ENCODE assay signal across 13 cellular contexts in the genomic region with DNA sequence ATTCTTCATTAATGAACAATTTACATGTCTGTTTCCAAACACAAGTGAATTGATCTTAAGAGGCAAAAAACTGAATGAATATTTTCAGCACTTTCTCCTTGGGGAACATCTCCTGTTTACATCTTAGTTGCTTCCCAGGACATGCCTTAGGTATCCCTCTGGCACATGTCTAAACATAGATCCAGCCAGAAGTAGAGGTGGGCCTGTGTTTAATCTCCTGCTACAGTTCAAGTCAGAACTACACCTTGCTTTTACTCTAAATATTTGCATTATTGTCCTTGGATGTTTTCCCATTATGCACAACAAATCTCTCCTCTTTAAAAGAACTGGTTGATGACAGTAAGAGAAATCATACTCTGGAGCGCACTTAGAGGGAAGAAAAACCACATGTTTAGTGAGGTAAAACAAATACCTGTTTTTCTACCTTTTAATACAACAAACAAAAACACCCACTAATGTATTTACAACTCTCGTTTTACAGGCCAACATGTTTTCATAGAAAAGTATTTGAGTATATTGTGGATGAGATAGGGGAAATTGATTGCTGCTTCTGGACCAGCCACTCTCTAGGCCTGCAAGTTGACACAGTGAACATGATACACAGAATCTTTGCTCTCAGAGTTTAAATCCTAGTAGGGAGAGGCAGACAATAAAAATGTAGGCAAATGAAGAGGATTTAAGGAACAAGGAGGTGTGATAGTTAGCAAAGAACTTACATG. TPM values are rescaled to one million over a fixed set of nuclear protein-coding genes. Genes with fewer than 3 reads are reported as not detected.
DNase-seq lines count a peak whose midpoint lies in the region; ATAC-seq and TF ChIP-seq lines count a peak whose summit lies in the region.
"Had no signal": no experiment of that assay in that cellular context is flagged by ENCODE, and none has a peak within 500 bp of the region (broad histone marks: within the 10 kb centered on the region; RNA-seq: fewer than 3 reads in every experiment).

No MANE protein-coding gene starts in this region.

- H3K79me1 ChIP-seq in IMR-90 (ENCODE audit: low read depth in 1 of 2, low read length in 2 of 2), result peaks cover 7 to 23% of the 10 kb centered on the region in 2 experiments; a peak in 3 of 4 replicates

- H3K4me1 Mint-ChIP-seq in CD4-positive, alpha-beta T cell (ENCODE audit: low read depth), result peaks cover 87% of the 10 kb centered on the region
- H3K4me1 Mint-ChIP-seq in natural killer cell, result peaks cover 76 to 80% of the 10 kb centered on the region in 2 donors

- H3K36me3 ChIP-seq in IMR-90 (ENCODE audit: control insufficient read depth, insufficient read depth, low read length) (peaks cover 3% of the 10 kb centered on the region), mammary epithelial cell (ENCODE audit: insufficient read depth, low read length) (no peaks in the 10 kb centered on the region), BE2C (no peaks in the 10 kb centered on the region)

- POLR2A ChIA-PET in CD4-positive, alpha-beta T cell (lab: Charles Lee), result interaction anchor here (0.7 kb wide), 1 partner anchor 26 kb away, joined by 3 read pairs; no protein-coding TSS in a partner anchor
- POLR2A ChIA-PET in IMR-90 (lab: Charles Lee; ENCODE audit: unreplicated experiment), result no interaction called here

- H3K4ac ChIP-seq in IMR-90 (ENCODE audit: low read depth, low read length), result no peak overlapping the region

- BruUV-seq in IMR-90 (replicated peaks; lab: Mats Ljungman, UMichigan), result no TSS peak
- BruUV-seq in mammary epithelial cell (replicated peaks; lab: Mats Ljungman, UMichigan), result no TSS peak

- H3K4me2 ChIP-seq in IMR-90 (ENCODE audit: low read depth, low read length) (no peak overlapping the region), mammary epithelial cell (ENCODE audit: insufficient read depth, low read depth, low read length) (peak overlapping the region; percentile 21)

- no peaks in the 10 kb centered on the region for H3K27me3 Mint-ChIP-seq in CD4-positive, alpha-beta T cell
- no peaks in the 10 kb centered on the region for H3K27me3 Mint-ChIP-seq in natural killer cell (ENCODE audit: low read depth in 2 of 2)

- H4K20me1 ChIP-seq in IMR-90 (ENCODE audit: insufficient read depth, low read length) (no peaks in the 10 kb centered on the region), mammary epithelial cell (ENCODE audit: insufficient read depth, low read length) (no peaks in the 10 kb centered on the region)

- 0 out of 3 replicates have a peak overlapping the region, but pooled peaks have one; percentile 41 for H2BK15ac ChIP-seq in IMR-90 (ENCODE audit: low read depth, low read length)

- H3K4me3 Mint-ChIP-seq in CD4-positive, alpha-beta T cell, result no peak overlapping the region
- no peak overlapping the region for H3K4me3 Mint-ChIP-seq in natural killer cell

- H4K91ac ChIP-seq in IMR-90 (ENCODE audit: insufficient read depth, low read depth, low read length), result no peak overlapping the region

- H2BK20ac ChIP-seq in IMR-90 (ENCODE audit: low read depth, low read length), result no peak overlapping the region

- H3K4me1 ChIP-seq in IMR-90 (ENCODE audit: control insufficient read depth, insufficient read depth, low read length) (peaks cover 5% of the 10 kb centered on the region), mammary epithelial cell (ENCODE audit: insufficient read depth, low read length) (peaks cover 12% of the 10 kb centered on the region), BE2C (no peaks in the 10 kb centered on the region)

- no peaks in the 10 kb centered on the region for H3K9me3 Mint-ChIP-seq in CD4-positive, alpha-beta T cell
- no peaks in the 10 kb centered on the region for H3K9me3 Mint-ChIP-seq in natural killer cell

- peaks cover 57% of the 10 kb centered on the region for H3K36me3 Mint-ChIP-seq in CD4-positive, alpha-beta T cell (ENCODE audit: low read depth)
- peaks cover 7% of the 10 kb centered on the region for H3K36me3 Mint-ChIP-seq in natural killer cell

- peak overlapping the region; percentile 44 for H3K18ac ChIP-seq in IMR-90 (ENCODE audit: low read depth, low read length)

- H3K9ac ChIP-seq in IMR-90 (ENCODE audit: low read depth, low read length), result no peak overlapping the region
- H3K9ac ChIP-seq in mammary epithelial cell (ENCODE audit: insufficient read depth, low read length), result no peak overlapping the region

- H3K4me3 ChIP-seq in IMR-90 (ENCODE audit: insufficient read depth, low read depth, low read length) (no peak overlapping the region), mammary epithelial cell (replicated peaks in 1 of 3; ENCODE audit: insufficient read depth in 1 of 3, low read depth in 2 of 3, low read length in 3 of 3) (no peak overlapping the region), BE2C (ENCODE audit: low read depth, low read length) (no peak overlapping the region)
- H3K4me3 ChIP-seq: dorsolateral prefrontal cortex, SK-N-MC had no signal

- TF ChIP-seq POLR2A in IMR-90 (IDR thresholded peaks at IDR 0.05; ENCODE audit: low read depth, low read length), result no peak

- H2AK5ac ChIP-seq in IMR-90 (ENCODE audit: low read depth, low read length), result no peak overlapping the region; the same call in 1 of the 2 replicates

- no peak overlapping the region for H3K27ac ChIP-seq in CD4-positive, alpha-beta T cell (ENCODE audit: low read depth, low read length)
- H3K27ac ChIP-seq in IMR-90 (ENCODE audit: insufficient read depth, low read length), result no peak overlapping the region
- no peak overlapping the region for H3K27ac ChIP-seq in mammary epithelial cell (ENCODE audit: insufficient read depth, low read depth, low read length)
- H3K27ac ChIP-seq: dorsolateral prefrontal cortex, SK-N-MC had no signal

- H2BK120ac ChIP-seq in IMR-90 (ENCODE audit: low read depth, low read length), result no peak overlapping the region; the same call in 1 of the 2 replicates

- H3K56ac ChIP-seq in IMR-90 (ENCODE audit: extremely low read depth, insufficient read depth, low read length), result no peak overlapping the region

- H2BK5ac ChIP-seq in IMR-90 (ENCODE audit: low read depth, low read length, poor library complexity, severe bottlenecking), result no peak overlapping the region

- in situ Hi-C loops in IMR-90 (cut with MboI; ENCODE audit: low sequenced_read_pairs) (no loop called here), mammary epithelial cell (cut with MboI; ENCODE audit: low sequenced_read_pairs in 2 of 2) (no loop called here)

- dilution Hi-C loops in IMR-90 (cut with HindIII; ENCODE audit: low sequenced_read_pairs, unreplicated experiment) (no loop called here), mammary epithelial cell (cut with HindIII; ENCODE audit: low sequenced_read_pairs) (no loop called here)

- peak overlapping the region; percentile 55 for H4K5ac ChIP-seq in IMR-90 (ENCODE audit: low read depth, low read length)

- H2AFZ ChIP-seq in IMR-90 (replicated peaks; ENCODE audit: low read length, poor library complexity) (no peak overlapping the region), mammary epithelial cell (ENCODE audit: low read depth, low read length) (peak overlapping the region; percentile 15)

- H3K27me3 ChIP-seq in CD4-positive, alpha-beta T cell (ENCODE audit: control insufficient read depth, insufficient read depth, low read length), result no peaks in the 10 kb centered on the region
- H3K27me3 ChIP-seq in IMR-90 (ENCODE audit: control insufficient read depth, insufficient read depth, low read length) (no peaks in the 10 kb centered on the region), mammary epithelial cell (ENCODE audit: insufficient read depth, low read length) (no peaks in the 10 kb centered on the region), BE2C (no peaks in the 10 kb centered on the region)
- H3K27me3 ChIP-seq: dorsolateral prefrontal cortex had no signal

- H3K14ac ChIP-seq in IMR-90 (replicated peaks; ENCODE audit: low read depth, low read length), result no peak overlapping the region; the same call in 1 of the 2 replicates

- ATAC-seq in CD4-positive, alpha-beta T cell (ENCODE audit: poor library complexity), result no peak
- ATAC-seq in IMR-90 (ENCODE audit: low read depth) (no peak; the same call in 1 of the 2 replicates), natural killer cell (no peak)

- H3K27ac Mint-ChIP-seq in CD4-positive, alpha-beta T cell, result peak overlapping the region; percentile 80
- H3K27ac Mint-ChIP-seq in natural killer cell, result peak overlapping the region; percentile 29 to 56

- no peak for DNase-seq in CD4-positive, alpha-beta T cell
- DNase-seq in IMR-90, result no peak
- peak; percentile 57 for DNase-seq in mammary epithelial cell
- DNase-seq in natural killer cell, result no peak
- no peak for DNase-seq in DMS53 (lab: John Stamatoyannopoulos, UW)
- no peak for DNase-seq in BE2C
- DNase-seq in NCI-H1436 (lab: John Stamatoyannopoulos, UW), result no peak
- no peak for DNase-seq in NCI-H187 treated with DMSO at 0.1 percent for 48 hours (lab: John Stamatoyannopoulos, UW)
- DNase-seq: amniotic stem cell; dorsolateral prefrontal cortex; foreskin fibroblast; stimulated activated CD4-positive, alpha-beta T cell treated with anti-CD3 and anti-CD28 coated beads, Interleukin-4, amount 100 ng/mL, for 24 hours had no signal

- intact Hi-C loops in CD4-positive, alpha-beta T cell (cut with DNase I, micrococcal nuclease), result loop anchor here in 1 of 2 experiments (5.0 kb wide), 1 partner anchor 41 kb away; no protein-coding TSS in a partner anchor
- intact Hi-C loops in IMR-90 (cut with micrococcal nuclease), result no loop called here
- intact Hi-C loops in mammary epithelial cell (cut with micrococcal nuclease), result loop anchor here (2.0 kb wide), 1 partner anchor 27 kb away; no protein-coding TSS in a partner anchor
- intact Hi-C loops in natural killer cell (cut with micrococcal nuclease), result no loop called here

- TF ChIP-seq CTCF in CD4-positive, alpha-beta T cell (IDR thresholded peaks at IDR 0.05), result no peak
- TF ChIP-seq CTCF in IMR-90 (conservative IDR thresholded peaks at IDR 0.05; ENCODE audit: low read depth, low read length) (no peak), mammary epithelial cell (conservative IDR thresholded peaks at IDR 0.05 in 1 of 2, IDR thresholded peaks at IDR 0.05 in 1 of 2; ENCODE audit: extremely low read depth in 1 of 2, insufficient read depth in 1 of 2, low read depth in 1 of 2, low read length in 2 of 2) (no peak), natural killer cell (IDR thresholded peaks at IDR 0.05) (no peak), BE2C (IDR thresholded peaks at IDR 0.05; ENCODE audit: low read depth, low read length) (no peak)

- CTCF ChIA-PET in CD4-positive, alpha-beta T cell (lab: Charles Lee), result no interaction called here
- CTCF ChIA-PET in IMR-90 (lab: Yijun Ruan, JAX) (no interaction called here), mammary epithelial cell (lab: Charles Lee; ENCODE audit: low non-redundant PET) (no interaction called here)

- WGBS in IMR-90 (ENCODE audit: extremely low coverage in 2 of 2, insufficient read length in 1 of 2), 2 experiments, result no CpG with 5 or more reads among the region's 2 CpGs
- 30% methylated on average over 2 of the region's 2 CpGs for WGBS in mammary epithelial cell (ENCODE audit: low coverage, missing lambda C conversion rate)

- H3K79me2 ChIP-seq in mammary epithelial cell (ENCODE audit: insufficient read depth, low read length), result peaks cover 21% of the 10 kb centered on the region

- H3K9me1 ChIP-seq in IMR-90 (ENCODE audit: insufficient read depth, low read length), result no peaks in the 10 kb centered on the region; the same call in 1 of the 2 replicates

- H3K23ac ChIP-seq in IMR-90 (ENCODE audit: low read depth, low read length), result no peak overlapping the region

- H4K8ac ChIP-seq in IMR-90 (ENCODE audit: low read depth in 2 of 2, low read length in 2 of 2), result no peak overlapping the region

- H3K9me3 ChIP-seq in CD4-positive, alpha-beta T cell (ENCODE audit: control insufficient read depth, low read length), result no peaks in the 10 kb centered on the region
- H3K9me3 ChIP-seq in IMR-90 (ENCODE audit: control insufficient read depth, insufficient read depth, low read length), result no peaks in the 10 kb centered on the region
- H3K9me3 ChIP-seq in mammary epithelial cell (replicated peaks; ENCODE audit: insufficient read depth, low read length), result no peaks in the 10 kb centered on the region
- no peaks in the 10 kb centered on the region for H3K9me3 ChIP-seq in BE2C

- no peak overlapping the region for H2AK9ac ChIP-seq in IMR-90 (replicated peaks; ENCODE audit: low read depth, low read length, poor library complexity)

- no peak for TF ChIP-seq RAD21 in IMR-90 (IDR thresholded peaks at IDR 0.05; ENCODE audit: low read length)

RNA-seq across cellular contexts. Expression of a gene that starts 32.2 kb away (rescaled TPM):
- total RNA-seq in CD4-positive, alpha-beta T cell, result 100 to 1,000 TPM; 106 to 114 TPM
- total RNA-seq in IMR-90 (2012; rRNA removed) (29.9 and 42.5 TPM in 2 replicates), mammary epithelial cell (10 to 100 TPM; 11.3 to 15.9 TPM), natural killer cell (10 to 100 TPM; 47.6 to 87.5 (median 76.3) TPM)
- polyA plus RNA-seq in IMR-90 (2012; rRNA removed) (16.2 and 20.3 TPM in 2 replicates), mammary epithelial cell (15.4 TPM)
- polyA plus RNA-seq in IMR-90 (2012; cell fraction: cytosol; rRNA removed), result 2.1 and 6.1 TPM in 2 replicates
- polyA plus RNA-seq in IMR-90 (2012; cell fraction: nucleus; rRNA removed; ENCODE audit: low replicate concordance), result 1.7 and 6.6 TPM in 2 replicates
- 7.1 TPM for polyA minus RNA-seq in mammary epithelial cell
- polyA plus RNA-seq in BE2C (2012; ENCODE audit: insufficient read depth, insufficient read length, low read depth), result not detected
